ENCODE assay signal across 25 cellular contexts in genomic region chr7:1490837-1491236, GRCh38.
"Had no signal": no experiment of that assay in that cellular context is flagged by ENCODE, and none has a peak within 500 bp of the region (broad histone marks: within the 10 kb centered on the region; RNA-seq: fewer than 3 reads in every experiment).

No MANE protein-coding gene starts in this region.

- H3K9me3 Mint-ChIP-seq: mesothelial cell of epicardium; naive B cell; natural killer cell; nephron progenitor cell; stimulated activated naive CD8-positive, alpha-beta T cell treated with anti-CD3 and anti-CD28 coated beads, Interleukin-15, Interleukin-2, amounts not matched to agents 100 ng/mL and 50 ng/mL, for 24 hours had no signal

- H3K27me3 ChIP-seq: hepatocyte, ovary, right atrium auricular region, suprapubic skin, tibial artery, upper lobe of right lung had no signal

- ATAC-seq: natural killer cell, sciatic nerve, upper lobe of right lung had no signal

- H3K9me3 ChIP-seq: left ventricle myocardium inferior, ovary, right atrium auricular region, suprapubic skin, thoracic aorta, tibial artery, upper lobe of right lung had no signal

- H3K36me3 Mint-ChIP-seq: natural killer cell had no signal

- H3K36me3 ChIP-seq: ovary had no signal

- H2AFZ ChIP-seq: hepatocyte had no signal

- H3K27ac Mint-ChIP-seq: mesothelial cell of epicardium; natural killer cell; nephron progenitor cell; progenitor cell of endocrine pancreas; stimulated activated naive CD8-positive, alpha-beta T cell treated with anti-CD3 and anti-CD28 coated beads, Interleukin-15, Interleukin-2, amounts not matched to agents 100 ng/mL and 50 ng/mL, for 24 hours had no signal

- DNase-seq: islet precursor cell; left ventricle myocardium inferior; mesendoderm; naive B cell; natural killer cell; nephron progenitor cell; ovary; stimulated activated CD4-positive, alpha-beta T cell treated with anti-CD3 and anti-CD28 coated beads, Interleukin-12 subunit alpha, Interleukin-12 subunit beta, amount 100 ng/mL, for 4 hours; stimulated activated CD4-positive, alpha-beta T cell treated with anti-CD3 and anti-CD28 coated beads, Interleukin-15, amount 100 ng/mL, for 24 hours; stimulated activated CD4-positive, alpha-beta T cell treated with anti-CD3 and anti-CD28 coated beads, Interleukin-2, amount 100 ng/mL, for 24 hours; stimulated activated CD4-positive, alpha-beta T cell treated with anti-CD3 and anti-CD28 coated beads, Interleukin-4, amount 100 ng/mL, for 1 hour; stimulated activated naive CD4-positive, alpha-beta T cell; tibial artery; trophoblast cell; upper lobe of right lung had no signal

- H3K27me3 Mint-ChIP-seq: naive B cell; progenitor cell of endocrine pancreas; stimulated activated naive CD8-positive, alpha-beta T cell treated with anti-CD3 and anti-CD28 coated beads, Interleukin-15, Interleukin-2, amounts not matched to agents 100 ng/mL and 50 ng/mL, for 24 hours had no signal

- H3K4me3 ChIP-seq: hepatocyte, left ventricle myocardium inferior, lung, ovary, right atrium auricular region, skin epidermis, suprapubic skin, thoracic aorta, tibial artery, upper lobe of right lung had no signal

- H3K79me2 ChIP-seq: hepatocyte had no signal

- H3K4me1 ChIP-seq: left ventricle myocardium inferior, right atrium auricular region, suprapubic skin, tibial artery, upper lobe of right lung had no signal

- H3K4me1 Mint-ChIP-seq: mesothelial cell of epicardium, natural killer cell, nephron progenitor cell had no signal

- H3K4me3 Mint-ChIP-seq: mesothelial cell of epicardium; naive B cell; natural killer cell; nephron progenitor cell; stimulated activated naive CD8-positive, alpha-beta T cell treated with anti-CD3 and anti-CD28 coated beads, Interleukin-15, Interleukin-2, amounts not matched to agents 100 ng/mL and 50 ng/mL, for 24 hours had no signal

- H3K4me2 ChIP-seq: hepatocyte had no signal

- H3K27ac ChIP-seq: hepatocyte, left ventricle myocardium inferior, ovary, right atrium auricular region, skin epidermis, suprapubic skin, thoracic aorta, tibial artery, upper lobe of right lung had no signal
